In genomic region chr12:66746489-66747201, GRCh38 we compare ENCODE assay signal across 24 cellular contexts.
"Had no signal": no experiment of that assay in that cellular context is flagged by ENCODE, and none has a peak within 500 bp of the region (broad histone marks: within the 10 kb centered on the region; RNA-seq: fewer than 3 reads in every experiment).

No MANE protein-coding gene starts in this region.

- H3K27ac Mint-ChIP-seq: effector memory CD8-positive, alpha-beta T cell; naive B cell; nephron; progenitor cell of endocrine pancreas; stimulated activated memory B cell treated with anti-CD40 and anti-IgM and Interleukin-4, amounts not matched to agents 10 μg/mL and 1 μg/mL and 100 μg/mL, for 72 hours; stimulated activated naive CD8-positive, alpha-beta T cell treated with anti-CD3 and anti-CD28 coated beads, Interleukin-15, Interleukin-2, amounts not matched to agents 100 ng/mL and 50 ng/mL, for 24 hours had no signal

- H3K27me3 Mint-ChIP-seq: progenitor cell of endocrine pancreas; stimulated activated naive CD8-positive, alpha-beta T cell treated with anti-CD3 and anti-CD28 coated beads, Interleukin-15, Interleukin-2, amounts not matched to agents 100 ng/mL and 50 ng/mL, for 24 hours had no signal

- H3K36me3 Mint-ChIP-seq: stimulated activated memory B cell treated with anti-CD40 and anti-IgM and Interleukin-4, amounts not matched to agents 10 μg/mL and 1 μg/mL and 100 μg/mL, for 72 hours had no signal

- DNase-seq: effector memory CD8-positive, alpha-beta T cell; esophagus squamous epithelium; foreskin fibroblast; glutamatergic neuron; kidney; left colon; left ventricle myocardium superior; mesenchymal stem cell; naive B cell; occipital lobe; pancreas; right cardiac atrium; small intestine; stimulated activated CD4-positive, alpha-beta T cell treated with anti-CD3 and anti-CD28 coated beads, Interleukin-4, amount 100 ng/mL, for 1 hour; stimulated activated CD8-positive, alpha-beta memory T cell treated with anti-CD3 and anti-CD28 coated beads, Interleukin-4, amount 100 ng/mL, for 48 hours; tibial artery; upper lobe of left lung; uterus had no signal

- H3K4me1 ChIP-seq: esophagus squamous epithelium, pancreas, tibial artery, upper lobe of left lung, uterus had no signal

- H3K4me3 ChIP-seq: esophagus squamous epithelium, gastroesophageal sphincter, lung, pancreas, tibial artery, upper lobe of left lung, uterus had no signal

- H3K27me3 ChIP-seq: esophagus squamous epithelium, gastroesophageal sphincter, tibial artery, upper lobe of left lung, uterus had no signal

- H3K27ac ChIP-seq: esophagus squamous epithelium, gastroesophageal sphincter, pancreas, tibial artery, upper lobe of left lung, uterus had no signal

- H3K36me3 ChIP-seq: esophagus squamous epithelium, gastroesophageal sphincter, pancreas, tibial artery, upper lobe of left lung, uterus had no signal

- H3K4me3 Mint-ChIP-seq: effector memory CD8-positive, alpha-beta T cell; naive B cell; nephron; stimulated activated memory B cell treated with anti-CD40 and anti-IgM and Interleukin-4, amounts not matched to agents 10 μg/mL and 1 μg/mL and 100 μg/mL, for 72 hours; stimulated activated naive CD8-positive, alpha-beta T cell treated with anti-CD3 and anti-CD28 coated beads, Interleukin-15, Interleukin-2, amounts not matched to agents 100 ng/mL and 50 ng/mL, for 24 hours had no signal

- H3K9me3 Mint-ChIP-seq: nephron; stimulated activated memory B cell treated with anti-CD40 and anti-IgM and Interleukin-4, amounts not matched to agents 10 μg/mL and 1 μg/mL and 100 μg/mL, for 72 hours; stimulated activated naive CD8-positive, alpha-beta T cell treated with anti-CD3 and anti-CD28 coated beads, Interleukin-15, Interleukin-2, amounts not matched to agents 100 ng/mL and 50 ng/mL, for 24 hours had no signal

- ATAC-seq: effector memory CD8-positive, alpha-beta T cell; gastroesophageal sphincter; left colon; left ventricle myocardium superior; pancreas; right cardiac atrium; stimulated activated memory B cell treated with anti-CD40 and anti-IgM and Interleukin-4, amounts not matched to agents 10 μg/mL and 1 μg/mL and 100 μg/mL, for 72 hours had no signal

- H3K9me3 ChIP-seq: esophagus squamous epithelium, gastroesophageal sphincter, pancreas, tibial artery, upper lobe of left lung, uterus had no signal
